ENCODE assay signal across 1 cellular context in genomic region chr7:21945374-21946227, GRCh38.
TF ChIP-seq lines count a peak whose summit lies in the region.

Gene CDCA7L (minus strand): TSS chr7:21945899. CDS start chr7:21945804, 95 bp downstream.

TF ChIP-seq in HepG2, 621 proteins besides CTCF, POLR2A, EP300 and RAD21 (continued from another document):
- TF ChIP-seq PRDM15 (CRISPR knock-in tag; IDR thresholded peaks at IDR 0.05) (no peak), ZNF788 (CRISPR knock-in tag; IDR thresholded peaks at IDR 0.05; ENCODE audit: borderline replicate concordance) (no peak), ZNF883 (CRISPR knock-in tag; IDR thresholded peaks at IDR 0.05; ENCODE audit: not compliant biosample characterization) (no peak), ZNF660 (CRISPR knock-in tag; IDR thresholded peaks at IDR 0.05; ENCODE audit: borderline replicate concordance, low read depth) (no peak), ZNF792 (CRISPR knock-in tag; IDR thresholded peaks at IDR 0.05) (no peak), ZNF263 (CRISPR knock-in tag; IDR thresholded peaks at IDR 0.05) (no peak), ATF7-NPFF (CRISPR knock-in tag; IDR thresholded peaks at IDR 0.05; ENCODE audit: low read depth) (no peak), FOXC1 (CRISPR knock-in tag; IDR thresholded peaks at IDR 0.05; ENCODE audit: borderline replicate concordance) (no peak), DR1 (CRISPR knock-in tag; IDR thresholded peaks at IDR 0.05) (peak; percentile 16; the same call in 1 of the 2 replicates), CERS6 (CRISPR knock-in tag; IDR thresholded peaks at IDR 0.05) (no peak), CEBPG (CRISPR knock-in tag; IDR thresholded peaks at IDR 0.05) (no peak), ZNF709 (CRISPR knock-in tag; IDR thresholded peaks at IDR 0.05) (no peak), MBNL3 (CRISPR knock-in tag; conservative IDR thresholded peaks at IDR 0.05) (no peak), CBX1 (IDR thresholded peaks at IDR 0.05; ENCODE audit: low read depth) (no peak), ESRRA (CRISPR knock-in tag; IDR thresholded peaks at IDR 0.05; ENCODE audit: low read depth) (no peak), HNRNPLL (IDR thresholded peaks at IDR 0.05; ENCODE audit: low read depth, low read length, poor library complexity, severe bottlenecking) (peak; percentile 52)
TF ChIP-seq in HepG2: peak in this region for 16.
